1 cellular context compared by ENCODE assay signal in the genomic region with DNA sequence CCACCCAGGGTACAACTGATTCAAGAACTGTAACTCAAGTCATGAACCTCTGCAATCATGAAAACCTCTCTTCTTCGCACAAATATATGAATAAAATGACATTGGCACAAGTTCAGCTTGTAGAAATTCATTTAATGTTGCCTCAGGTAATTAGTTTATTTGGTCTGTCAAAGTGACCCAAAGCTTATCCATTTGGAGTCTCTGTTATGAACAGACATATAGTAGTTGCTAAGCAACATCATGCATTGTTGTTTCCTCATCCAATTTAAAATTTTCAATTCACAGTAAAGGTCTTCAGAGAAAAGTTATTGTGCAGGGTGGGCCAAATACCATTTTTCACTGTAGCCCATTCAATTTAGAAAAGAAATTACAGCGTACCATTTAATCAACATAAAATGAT.
TF ChIP-seq lines count a peak whose summit lies in the region.

No MANE protein-coding gene starts in this region.

TF ChIP-seq in GM23338, 12 proteins besides CTCF, POLR2A, EP300 and RAD21 (continued from another document):
- TF ChIP-seq, protein P1, sequence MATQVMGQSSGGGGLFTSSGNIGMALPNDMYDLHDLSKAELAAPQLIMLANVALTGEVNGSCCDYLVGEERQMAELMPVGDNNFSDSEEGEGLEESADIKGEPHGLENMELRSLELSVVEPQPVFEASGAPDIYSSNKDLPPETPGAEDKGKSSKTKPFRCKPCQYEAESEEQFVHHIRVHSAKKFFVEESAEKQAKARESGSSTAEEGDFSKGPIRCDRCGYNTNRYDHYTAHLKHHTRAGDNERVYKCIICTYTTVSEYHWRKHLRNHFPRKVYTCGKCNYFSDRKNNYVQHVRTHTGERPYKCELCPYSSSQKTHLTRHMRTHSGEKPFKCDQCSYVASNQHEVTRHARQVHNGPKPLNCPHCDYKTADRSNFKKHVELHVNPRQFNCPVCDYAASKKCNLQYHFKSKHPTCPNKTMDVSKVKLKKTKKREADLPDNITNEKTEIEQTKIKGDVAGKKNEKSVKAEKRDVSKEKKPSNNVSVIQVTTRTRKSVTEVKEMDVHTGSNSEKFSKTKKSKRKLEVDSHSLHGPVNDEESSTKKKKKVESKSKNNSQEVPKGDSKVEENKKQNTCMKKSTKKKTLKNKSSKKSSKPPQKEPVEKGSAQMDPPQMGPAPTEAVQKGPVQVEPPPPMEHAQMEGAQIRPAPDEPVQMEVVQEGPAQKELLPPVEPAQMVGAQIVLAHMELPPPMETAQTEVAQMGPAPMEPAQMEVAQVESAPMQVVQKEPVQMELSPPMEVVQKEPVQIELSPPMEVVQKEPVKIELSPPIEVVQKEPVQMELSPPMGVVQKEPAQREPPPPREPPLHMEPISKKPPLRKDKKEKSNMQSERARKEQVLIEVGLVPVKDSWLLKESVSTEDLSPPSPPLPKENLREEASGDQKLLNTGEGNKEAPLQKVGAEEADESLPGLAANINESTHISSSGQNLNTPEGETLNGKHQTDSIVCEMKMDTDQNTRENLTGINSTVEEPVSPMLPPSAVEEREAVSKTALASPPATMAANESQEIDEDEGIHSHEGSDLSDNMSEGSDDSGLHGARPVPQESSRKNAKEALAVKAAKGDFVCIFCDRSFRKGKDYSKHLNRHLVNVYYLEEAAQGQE (IDR thresholded peaks at IDR 0.05; ENCODE audit: unreplicated experiment) = no peak
- no peak for TF ChIP-seq ZNF114 (CRISPR knock-in tag; IDR thresholded peaks at IDR 0.05)
- TF ChIP-seq CREB1 (CRISPR knock-in tag; IDR thresholded peaks at IDR 0.05; ENCODE audit: low read depth) = no peak
- TF ChIP-seq, protein P2, sequence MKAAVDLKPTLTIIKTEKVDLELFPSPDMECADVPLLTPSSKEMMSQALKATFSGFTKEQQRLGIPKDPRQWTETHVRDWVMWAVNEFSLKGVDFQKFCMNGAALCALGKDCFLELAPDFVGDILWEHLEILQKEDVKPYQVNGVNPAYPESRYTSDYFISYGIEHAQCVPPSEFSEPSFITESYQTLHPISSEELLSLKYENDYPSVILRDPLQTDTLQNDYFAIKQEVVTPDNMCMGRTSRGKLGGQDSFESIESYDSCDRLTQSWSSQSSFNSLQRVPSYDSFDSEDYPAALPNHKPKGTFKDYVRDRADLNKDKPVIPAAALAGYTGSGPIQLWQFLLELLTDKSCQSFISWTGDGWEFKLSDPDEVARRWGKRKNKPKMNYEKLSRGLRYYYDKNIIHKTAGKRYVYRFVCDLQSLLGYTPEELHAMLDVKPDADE (IDR thresholded peaks at IDR 0.05) = no peak
- no peak for TF ChIP-seq EZH2 (IDR thresholded peaks at IDR 0.05; ENCODE audit: low read depth, unreplicated experiment)
- no peak for TF ChIP-seq ZNF331 (CRISPR knock-in tag; IDR thresholded peaks at IDR 0.05; ENCODE audit: low read depth)
- no peak for TF ChIP-seq STAT1 (IDR thresholded peaks at IDR 0.05; ENCODE audit: unreplicated experiment)
- no peak for TF ChIP-seq EZH2phosphoT487 (IDR thresholded peaks at IDR 0.05; ENCODE audit: unreplicated experiment)
- TF ChIP-seq POLR2AphosphoS5 (IDR thresholded peaks at IDR 0.05; ENCODE audit: low read depth) = no peak
- TF ChIP-seq, protein P3, sequence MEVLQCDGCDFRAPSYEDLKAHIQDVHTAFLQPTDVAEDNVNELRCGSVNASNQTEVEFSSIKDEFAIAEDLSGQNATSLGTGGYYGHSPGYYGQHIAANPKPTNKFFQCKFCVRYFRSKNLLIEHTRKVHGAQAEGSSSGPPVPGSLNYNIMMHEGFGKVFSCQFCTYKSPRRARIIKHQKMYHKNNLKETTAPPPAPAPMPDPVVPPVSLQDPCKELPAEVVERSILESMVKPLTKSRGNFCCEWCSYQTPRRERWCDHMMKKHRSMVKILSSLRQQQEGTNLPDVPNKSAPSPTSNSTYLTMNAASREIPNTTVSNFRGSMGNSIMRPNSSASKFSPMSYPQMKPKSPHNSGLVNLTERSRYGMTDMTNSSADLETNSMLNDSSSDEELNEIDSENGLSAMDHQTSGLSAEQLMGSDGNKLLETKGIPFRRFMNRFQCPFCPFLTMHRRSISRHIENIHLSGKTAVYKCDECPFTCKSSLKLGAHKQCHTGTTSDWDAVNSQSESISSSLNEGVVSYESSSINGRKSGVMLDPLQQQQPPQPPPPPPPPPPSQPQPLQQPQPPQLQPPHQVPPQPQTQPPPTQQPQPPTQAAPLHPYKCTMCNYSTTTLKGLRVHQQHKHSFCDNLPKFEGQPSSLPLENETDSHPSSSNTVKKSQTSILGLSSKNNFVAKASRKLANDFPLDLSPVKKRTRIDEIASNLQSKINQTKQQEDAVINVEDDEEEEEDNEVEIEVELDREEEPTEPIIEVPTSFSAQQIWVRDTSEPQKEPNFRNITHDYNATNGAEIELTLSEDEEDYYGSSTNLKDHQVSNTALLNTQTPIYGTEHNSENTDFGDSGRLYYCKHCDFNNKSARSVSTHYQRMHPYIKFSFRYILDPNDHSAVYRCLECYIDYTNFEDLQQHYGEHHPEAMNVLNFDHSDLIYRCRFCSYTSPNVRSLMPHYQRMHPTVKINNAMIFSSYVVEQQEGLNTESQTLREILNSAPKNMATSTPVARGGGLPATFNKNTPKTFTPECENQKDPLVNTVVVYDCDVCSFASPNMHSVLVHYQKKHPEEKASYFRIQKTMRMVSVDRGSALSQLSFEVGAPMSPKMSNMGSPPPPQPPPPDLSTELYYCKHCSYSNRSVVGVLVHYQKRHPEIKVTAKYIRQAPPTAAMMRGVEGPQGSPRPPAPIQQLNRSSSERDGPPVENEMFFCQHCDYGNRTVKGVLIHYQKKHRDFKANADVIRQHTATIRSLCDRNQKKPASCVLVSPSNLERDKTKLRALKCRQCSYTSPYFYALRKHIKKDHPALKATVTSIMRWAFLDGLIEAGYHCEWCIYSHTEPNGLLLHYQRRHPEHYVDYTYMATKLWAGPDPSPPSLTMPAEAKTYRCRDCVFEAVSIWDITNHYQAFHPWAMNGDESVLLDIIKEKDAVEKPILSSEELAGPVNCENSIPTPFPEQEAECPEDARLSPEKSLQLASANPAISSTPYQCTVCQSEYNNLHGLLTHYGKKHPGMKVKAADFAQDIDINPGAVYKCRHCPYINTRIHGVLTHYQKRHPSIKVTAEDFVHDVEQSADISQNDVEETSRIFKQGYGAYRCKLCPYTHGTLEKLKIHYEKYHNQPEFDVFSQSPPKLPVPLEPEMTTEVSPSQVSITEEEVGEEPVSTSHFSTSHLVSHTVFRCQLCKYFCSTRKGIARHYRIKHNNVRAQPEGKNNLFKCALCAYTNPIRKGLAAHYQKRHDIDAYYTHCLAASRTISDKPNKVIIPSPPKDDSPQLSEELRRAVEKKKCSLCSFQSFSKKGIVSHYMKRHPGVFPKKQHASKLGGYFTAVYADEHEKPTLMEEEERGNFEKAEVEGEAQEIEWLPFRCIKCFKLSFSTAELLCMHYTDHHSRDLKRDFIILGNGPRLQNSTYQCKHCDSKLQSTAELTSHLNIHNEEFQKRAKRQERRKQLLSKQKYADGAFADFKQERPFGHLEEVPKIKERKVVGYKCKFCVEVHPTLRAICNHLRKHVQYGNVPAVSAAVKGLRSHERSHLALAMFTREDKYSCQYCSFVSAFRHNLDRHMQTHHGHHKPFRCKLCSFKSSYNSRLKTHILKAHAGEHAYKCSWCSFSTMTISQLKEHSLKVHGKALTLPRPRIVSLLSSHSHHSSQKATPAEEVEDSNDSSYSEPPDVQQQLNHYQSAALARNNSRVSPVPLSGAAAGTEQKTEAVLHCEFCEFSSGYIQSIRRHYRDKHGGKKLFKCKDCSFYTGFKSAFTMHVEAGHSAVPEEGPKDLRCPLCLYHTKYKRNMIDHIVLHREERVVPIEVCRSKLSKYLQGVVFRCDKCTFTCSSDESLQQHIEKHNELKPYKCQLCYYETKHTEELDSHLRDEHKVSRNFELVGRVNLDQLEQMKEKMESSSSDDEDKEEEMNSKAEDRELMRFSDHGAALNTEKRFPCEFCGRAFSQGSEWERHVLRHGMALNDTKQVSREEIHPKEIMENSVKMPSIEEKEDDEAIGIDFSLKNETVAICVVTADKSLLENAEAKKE (CRISPR knock-in tag; IDR thresholded peaks at IDR 0.05) = no peak
